12 cellular contexts compared by ENCODE assay signal in genomic region chr3:94928921-94929320, GRCh38.
DNase-seq lines count a peak whose midpoint lies in the region; ATAC-seq and TF ChIP-seq lines count a peak whose summit lies in the region.
"Had no signal": no experiment of that assay in that cellular context is flagged by ENCODE, and none has a peak within 500 bp of the region (broad histone marks: within the 10 kb centered on the region; RNA-seq: fewer than 3 reads in every experiment).

No MANE protein-coding gene starts in this region.

- TF ChIP-seq CTCF in RWPE1 (conservative IDR thresholded peaks at IDR 0.05; ENCODE audit: low read depth): no peak

- no peak overlapping the region for H3K27ac ChIP-seq in RWPE1
- H3K27ac ChIP-seq: left lung had no signal

- no peak for ATAC-seq in HG02840 (IDR thresholded peaks at IDR 0.05; ENCODE audit: low FRiP score, unreplicated experiment)
- ATAC-seq: left lung had no signal

- CTCF ChIA-PET in RWPE1 (lab: Yijun Ruan, JAX): no interaction called here

- POLR2A ChIA-PET in RWPE1 (lab: Yijun Ruan, JAX; ENCODE audit: low non-redundant PET): no interaction called here

- no peak for TF ChIP-seq POLR2A in erythroblast (IDR thresholded peaks at IDR 0.05; ENCODE audit: low read length)

- DNase-seq in AML-193 (lab: John Stamatoyannopoulos, UW): peak; percentile 20 to 23
- peak; percentile 68 for DNase-seq in HS-27A (ENCODE audit: low read depth)
- DNase-seq in RWPE1 (ENCODE audit: low spot score): peak; percentile 36
- peak; percentile 16 to 41 for DNase-seq in erythroblast (lab: John Stamatoyannopoulos, UW)
- no peak for DNase-seq in activated CD8-positive, alpha-beta memory T cell treated with anti-CD3 and anti-CD28 coated beads for 24 hours
- DNase-seq in central memory CD4-positive, alpha-beta T cell: no peak
- no peak for DNase-seq in pons (ENCODE audit: low spot score)
- DNase-seq: activated naive CD4-positive, alpha-beta T cell; CD8-positive, alpha-beta memory T cell; left lung; right cardiac atrium had no signal

Comparison
In these comparisons a context has a peak if more than half of its experiments do, and no peak if none do; other contexts are left out.
1. DNase-seq: peak in AML-193 (2 of 2), HS-27A (single experiment), RWPE1 (single experiment) and erythroblast (2 of 2); none in activated CD8-positive, alpha-beta memory T cell treated with anti-CD3 and anti-CD28 coated beads for 24 hours (single experiment), central memory CD4-positive, alpha-beta T cell (single experiment) and pons (single experiment).